20 cellular contexts compared by ENCODE assay signal in the genomic region with DNA sequence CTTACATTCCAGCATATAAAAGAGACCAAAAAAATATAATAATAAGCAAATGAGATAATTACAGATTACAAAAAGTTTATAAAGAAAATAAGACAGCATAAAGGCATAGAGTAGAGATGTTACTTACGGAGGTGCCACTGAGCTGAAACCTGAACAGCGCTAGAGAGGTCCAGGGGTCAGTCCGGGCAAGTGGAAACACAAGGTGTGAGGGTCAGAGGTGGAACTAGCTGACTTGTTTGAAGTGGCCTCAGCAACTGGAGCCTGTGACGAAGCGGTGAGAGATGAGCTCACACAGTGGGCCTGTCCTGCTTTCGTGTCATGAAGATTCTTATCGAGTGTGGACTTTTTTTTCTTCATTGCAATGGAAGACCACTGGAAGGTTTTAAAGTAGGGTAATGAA.
"Had no signal": no experiment of that assay in that cellular context is flagged by ENCODE, and none has a peak within 500 bp of the region (broad histone marks: within the 10 kb centered on the region; RNA-seq: fewer than 3 reads in every experiment).

No MANE protein-coding gene starts in this region.

- H3K4me1 Mint-ChIP-seq: IgD-negative memory B cell had no signal

- H3K4me3 Mint-ChIP-seq: IgD-negative memory B cell had no signal

- H3K27ac Mint-ChIP-seq: IgD-negative memory B cell had no signal

- ATAC-seq: K562 had no signal

- H3K36me3 Mint-ChIP-seq: IgD-negative memory B cell had no signal

- H3K27ac ChIP-seq: KMS-11 had no signal

- H3K9me3 Mint-ChIP-seq: IgD-negative memory B cell had no signal

- H3K9me3 ChIP-seq: SK-N-SH had no signal

- DNase-seq: Kasumi-1, MM.1S, NCI-H1092 treated with DMSO at 0.1 percent for 48 hours, NCI-H1436, NCI-H187, NCI-H2029, NCI-H2081 treated with DMSO at 0.1 percent for 48 hours, NCI-H2171, NCI-H226, NCI-H446, NCI-H510A, NCI-H524 treated with DMSO at 0.1 percent for 48 hours, NCI-H69, NCI-H774, RPMI8226, SHP77, SK-N-SH had no signal

- H3K4me3 ChIP-seq: K562 had no signal

- H3K9ac ChIP-seq: KMS-11, SK-N-SH had no signal

- H3K4me2 ChIP-seq: KMS-11, SK-N-SH had no signal
